In genomic region chr10:14653271-14654161, GRCh38 we compare ENCODE assay signal across 8 cellular contexts.
DNase-seq lines count a peak whose midpoint lies in the region; ATAC-seq and TF ChIP-seq lines count a peak whose summit lies in the region.

No MANE protein-coding gene starts in this region.

- POLR2A ChIA-PET in CD4-positive, alpha-beta T cell (lab: Charles Lee), result interaction anchor here (0.7 to 1.0 kb wide), 4 partner anchors 17 to 100 kb away, joined by 3 to 4 read pairs (median 3); no protein-coding TSS in a partner anchor

- H3K4me3 ChIP-seq in HUES64 (ENCODE audit: low read length) (no peak overlapping the region), HAP-1 (no peak overlapping the region)

- intact Hi-C loops in CD4-positive, alpha-beta T cell (cut with DNase I, micrococcal nuclease), result no loop called here

- in situ Hi-C loops in HAP-1 (cut with MboI; ENCODE audit: low sequenced_read_pairs), result no loop called here

- no peaks in the 10 kb centered on the region for H3K27me3 ChIP-seq in CD4-positive, alpha-beta T cell (ENCODE audit: control insufficient read depth, insufficient read depth, low read length)
- H3K27me3 ChIP-seq in HUES64 (ENCODE audit: insufficient read depth, low read length), result no peaks in the 10 kb centered on the region
- H3K27me3 ChIP-seq in HAP-1 (ENCODE audit: low read depth), result peaks cover 4% of the 10 kb centered on the region; the same call in 1 of the 2 replicates

- DNase-seq in CD4-positive, alpha-beta T cell, result no peak
- no peak for DNase-seq in activated naive CD8-positive, alpha-beta T cell treated with anti-CD3 and anti-CD28 coated beads, Interleukin-2, amount 50 U/mL, for 24 hours
- DNase-seq in iPS-NIHi11 (ENCODE audit: low spot score), result peak; percentile 62
- DNase-seq in HAP-1 (ENCODE audit: low spot score in 2 of 2), result no peak
- no peak for DNase-seq in mesenteric fat pad (ENCODE audit: low spot score)
- DNase-seq in activated CD8-positive, alpha-beta memory T cell treated with anti-CD3 and anti-CD28 coated beads, Interleukin-2, amount 50 U/mL, for 4 hours, result no peak

- H3K36me3 Mint-ChIP-seq in CD4-positive, alpha-beta T cell (ENCODE audit: low read depth), result no peaks in the 10 kb centered on the region
- H3K36me3 Mint-ChIP-seq in activated naive CD8-positive, alpha-beta T cell treated with anti-CD3 and anti-CD28 coated beads, Interleukin-2, amount 50 U/mL, for 24 hours (ENCODE audit: low read depth), result peaks cover under 1% of the 10 kb centered on the region
- H3K36me3 Mint-ChIP-seq in stimulated activated memory B cell treated with anti-CD40 and anti-IgM and Interleukin-4, amounts not matched to agents 10 μg/mL and 1 μg/mL and 100 μg/mL, for 72 hours, result no peaks in the 10 kb centered on the region

- peak; percentile 49 for ATAC-seq in CD4-positive, alpha-beta T cell (ENCODE audit: poor library complexity)
- ATAC-seq in activated naive CD8-positive, alpha-beta T cell treated with anti-CD3 and anti-CD28 coated beads, Interleukin-2, amount 50 U/mL, for 24 hours, result peak; percentile 50
- ATAC-seq in stimulated activated memory B cell treated with anti-CD40 and anti-IgM and Interleukin-4, amounts not matched to agents 10 μg/mL and 1 μg/mL and 100 μg/mL, for 72 hours, result peak; percentile 34

- peak overlapping the region; percentile 64 for H3K4me3 Mint-ChIP-seq in CD4-positive, alpha-beta T cell
- H3K4me3 Mint-ChIP-seq in activated naive CD8-positive, alpha-beta T cell treated with anti-CD3 and anti-CD28 coated beads, Interleukin-2, amount 50 U/mL, for 24 hours, result peak overlapping the region; percentile 22
- H3K4me3 Mint-ChIP-seq in stimulated activated memory B cell treated with anti-CD40 and anti-IgM and Interleukin-4, amounts not matched to agents 10 μg/mL and 1 μg/mL and 100 μg/mL, for 72 hours, result no peak overlapping the region

- CTCF ChIA-PET in CD4-positive, alpha-beta T cell (lab: Charles Lee), result interaction anchor here (0.8 kb wide), 1 partner anchor 30 kb away, joined by 3 read pairs; no protein-coding TSS in a partner anchor

- H3K27ac ChIP-seq in CD4-positive, alpha-beta T cell (ENCODE audit: low read depth, low read length), result peak overlapping the region; percentile 32
- H3K27ac ChIP-seq in HUES64 (ENCODE audit: low read depth, low read length), result peak overlapping the region; percentile 50; the same call in 1 of the 2 replicates

- H3K4me1 ChIP-seq in HUES64 (ENCODE audit: insufficient read depth, low read length), result peaks cover 43% of the 10 kb centered on the region
- H3K4me1 ChIP-seq in HAP-1, result peaks cover 3% of the 10 kb centered on the region

- TF ChIP-seq CTCF in CD4-positive, alpha-beta T cell (IDR thresholded peaks at IDR 0.05), result no peak

- H3K9me3 Mint-ChIP-seq in CD4-positive, alpha-beta T cell, result peaks cover 2% of the 10 kb centered on the region
- peaks cover 4% of the 10 kb centered on the region for H3K9me3 Mint-ChIP-seq in activated naive CD8-positive, alpha-beta T cell treated with anti-CD3 and anti-CD28 coated beads, Interleukin-2, amount 50 U/mL, for 24 hours
- H3K9me3 Mint-ChIP-seq in stimulated activated memory B cell treated with anti-CD40 and anti-IgM and Interleukin-4, amounts not matched to agents 10 μg/mL and 1 μg/mL and 100 μg/mL, for 72 hours, result no peaks in the 10 kb centered on the region

- no peaks in the 10 kb centered on the region for H3K9me3 ChIP-seq in CD4-positive, alpha-beta T cell (ENCODE audit: control insufficient read depth, low read length)
- H3K9me3 ChIP-seq in HUES64 (ENCODE audit: insufficient read depth, low read depth, low read length) (no peaks in the 10 kb centered on the region; the same call in 1 of the 2 replicates), HAP-1 (no peaks in the 10 kb centered on the region)

- H3K9ac ChIP-seq in HUES64 (ENCODE audit: low read depth, low read length), result peak overlapping the region; percentile 34; the same call in 1 of the 2 replicates

- peaks cover 78% of the 10 kb centered on the region for H3K4me1 Mint-ChIP-seq in CD4-positive, alpha-beta T cell (ENCODE audit: low read depth)
- H3K4me1 Mint-ChIP-seq in activated naive CD8-positive, alpha-beta T cell treated with anti-CD3 and anti-CD28 coated beads, Interleukin-2, amount 50 U/mL, for 24 hours, result peaks cover 78% of the 10 kb centered on the region
- H3K4me1 Mint-ChIP-seq in stimulated activated memory B cell treated with anti-CD40 and anti-IgM and Interleukin-4, amounts not matched to agents 10 μg/mL and 1 μg/mL and 100 μg/mL, for 72 hours, result peaks cover 77% of the 10 kb centered on the region

- H3K36me3 ChIP-seq in HUES64 (ENCODE audit: insufficient read depth, low read length) (no peaks in the 10 kb centered on the region), HAP-1 (replicated peaks) (no peaks in the 10 kb centered on the region)

- H3K27me3 Mint-ChIP-seq in CD4-positive, alpha-beta T cell, result no peaks in the 10 kb centered on the region
- H3K27me3 Mint-ChIP-seq in activated naive CD8-positive, alpha-beta T cell treated with anti-CD3 and anti-CD28 coated beads, Interleukin-2, amount 50 U/mL, for 24 hours, result no peaks in the 10 kb centered on the region
- H3K27me3 Mint-ChIP-seq in stimulated activated memory B cell treated with anti-CD40 and anti-IgM and Interleukin-4, amounts not matched to agents 10 μg/mL and 1 μg/mL and 100 μg/mL, for 72 hours, result no peaks in the 10 kb centered on the region

- 58% methylated on average over 7 of the region's 8 CpGs for WGBS in HUES64

- H3K27ac Mint-ChIP-seq in CD4-positive, alpha-beta T cell, result peak overlapping the region; percentile 86
- peak overlapping the region; percentile 79 for H3K27ac Mint-ChIP-seq in activated naive CD8-positive, alpha-beta T cell treated with anti-CD3 and anti-CD28 coated beads, Interleukin-2, amount 50 U/mL, for 24 hours
- peak overlapping the region; percentile 77 for H3K27ac Mint-ChIP-seq in stimulated activated memory B cell treated with anti-CD40 and anti-IgM and Interleukin-4, amounts not matched to agents 10 μg/mL and 1 μg/mL and 100 μg/mL, for 72 hours
